ENCODE assay signal across 1 cellular context in the genomic region with DNA sequence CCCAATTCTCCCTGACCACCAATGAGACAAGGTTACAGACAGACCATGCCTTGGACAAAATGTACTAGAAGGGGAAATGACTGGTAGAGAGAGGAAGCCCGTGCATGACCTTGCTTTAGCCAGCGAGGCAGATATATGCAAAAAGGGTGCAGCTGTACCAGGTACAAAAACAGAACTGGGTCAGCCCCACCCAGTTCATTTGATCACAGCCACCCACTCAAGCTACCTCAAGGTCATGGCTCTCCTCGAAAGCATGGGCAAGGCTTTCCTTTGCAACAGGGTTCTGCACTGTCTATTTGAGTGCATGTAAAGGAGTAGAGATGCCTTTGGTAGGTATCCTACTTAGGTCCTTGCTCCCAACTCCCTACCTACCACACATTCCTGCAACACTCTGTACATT.
TF ChIP-seq lines count a peak whose summit lies in the region.

No MANE protein-coding gene starts in this region.

TF ChIP-seq in GM12878, 131 proteins besides CTCF, POLR2A, EP300 and RAD21 (continued from another document):
- TF ChIP-seq, protein P1, sequence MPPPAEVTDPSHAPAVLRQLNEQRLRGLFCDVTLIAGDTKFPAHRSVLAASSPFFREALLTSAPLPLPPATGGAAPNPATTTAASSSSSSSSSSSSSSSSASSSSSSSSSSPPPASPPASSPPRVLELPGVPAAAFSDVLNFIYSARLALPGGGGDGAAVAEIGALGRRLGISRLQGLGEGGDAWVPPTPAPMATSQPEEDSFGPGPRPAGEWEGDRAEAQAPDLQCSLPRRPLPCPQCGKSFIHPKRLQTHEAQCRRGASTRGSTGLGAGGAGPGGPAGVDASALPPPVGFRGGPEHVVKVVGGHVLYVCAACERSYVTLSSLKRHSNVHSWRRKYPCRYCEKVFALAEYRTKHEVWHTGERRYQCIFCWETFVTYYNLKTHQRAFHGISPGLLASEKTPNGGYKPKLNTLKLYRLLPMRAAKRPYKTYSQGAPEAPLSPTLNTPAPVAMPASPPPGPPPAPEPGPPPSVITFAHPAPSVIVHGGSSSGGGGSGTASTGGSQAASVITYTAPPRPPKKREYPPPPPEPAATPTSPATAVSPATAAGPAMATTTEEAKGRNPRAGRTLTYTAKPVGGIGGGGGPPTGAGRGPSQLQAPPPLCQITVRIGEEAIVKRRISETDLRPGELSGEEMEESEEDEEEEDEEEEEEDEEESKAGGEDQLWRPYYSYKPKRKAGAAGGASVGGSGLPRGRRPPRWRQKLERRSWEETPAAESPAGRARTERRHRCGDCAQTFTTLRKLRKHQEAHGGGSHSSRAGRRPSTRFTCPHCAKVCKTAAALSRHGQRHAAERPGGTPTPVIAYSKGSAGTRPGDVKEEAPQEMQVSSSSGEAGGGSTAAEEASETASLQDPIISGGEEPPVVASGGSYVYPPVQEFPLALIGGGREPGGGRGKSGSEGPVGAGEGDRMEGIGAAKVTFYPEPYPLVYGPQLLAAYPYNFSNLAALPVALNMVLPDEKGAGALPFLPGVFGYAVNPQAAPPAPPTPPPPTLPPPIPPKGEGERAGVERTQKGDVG (CRISPR knock-in tag; IDR thresholded peaks at IDR 0.05), result no peak
